8 cellular contexts compared by ENCODE assay signal in genomic region chr5:131252824-131253171, GRCh38. TPM values are rescaled to one million over a fixed set of nuclear protein-coding genes. Genes with fewer than 3 reads are reported as not detected.
A peak's percentile ranks its signal among the peaks of the same experiment; 100 is the strongest.
DNase-seq lines count a peak whose midpoint lies in the region; ATAC-seq and TF ChIP-seq lines count a peak whose summit lies in the region.

No MANE protein-coding gene starts in this region.

- intact Hi-C loops in left cardiac atrium (cut with DNase I) = no loop called here

- DNase-seq in AML-193 (lab: John Stamatoyannopoulos, UW) = peak; percentile 96 to 98
- peak; percentile 69 to 79 for DNase-seq in activated CD4-positive, alpha-beta T cell treated with anti-CD3 and anti-CD28 coated beads, Interleukin-2, amount 50 U/mL, for 48 hours
- peak; percentile 48 for DNase-seq in left cardiac atrium
- peak; percentile 49 to 60 for DNase-seq in stimulated activated CD8-positive, alpha-beta memory T cell treated with anti-CD3 and anti-CD28 coated beads, Interleukin-4, amount 100 ng/mL, for 1 hour (ENCODE audit: low read depth in 2 of 2, low spot score in 1 of 2)
- DNase-seq in progenitor cell of endocrine pancreas (ENCODE audit: low spot score, unreplicated experiment) = no peak
- no peak for DNase-seq in COLO829 (ENCODE audit: low spot score)

- peak; percentile 89 for ATAC-seq in GM19455 (IDR thresholded peaks at IDR 0.05; ENCODE audit: unreplicated experiment)
- peak; percentile 85 for ATAC-seq in HG03558 (IDR thresholded peaks at IDR 0.05; ENCODE audit: extremely low read depth, unreplicated experiment)
- ATAC-seq in left cardiac atrium = peak; percentile 86 to 89

- no peaks in the 10 kb centered on the region for H3K4me1 Mint-ChIP-seq in progenitor cell of endocrine pancreas (ENCODE audit: low read depth)

- no peak overlapping the region for H3K4me3 Mint-ChIP-seq in progenitor cell of endocrine pancreas (ENCODE audit: low read depth)

- TF ChIP-seq CTCF in progenitor cell of endocrine pancreas (IDR thresholded peaks at IDR 0.05; ENCODE audit: unreplicated experiment) = no peak

- H3K9me3 Mint-ChIP-seq in progenitor cell of endocrine pancreas (ENCODE audit: low read depth) = no peaks in the 10 kb centered on the region

- H3K27ac Mint-ChIP-seq in progenitor cell of endocrine pancreas = no peak overlapping the region

- H3K36me3 Mint-ChIP-seq in progenitor cell of endocrine pancreas (ENCODE audit: insufficient read depth) = no peaks in the 10 kb centered on the region

- no peaks in the 10 kb centered on the region for H3K27me3 Mint-ChIP-seq in progenitor cell of endocrine pancreas

RNA-seq across cellular contexts. Expression of gene CDC42SE2, which starts 11.1 kb away (rescaled TPM):
- total RNA-seq in left cardiac atrium (10 to 100 TPM; 12.8 to 15.4 TPM), progenitor cell of endocrine pancreas (29.3 and 32.0 TPM in 2 replicates)

Comparison
In these comparisons a context has a peak if more than half of its experiments do, and no peak if none do; other contexts are left out.
1. DNase-seq: peak in AML-193 (2 of 2), activated CD4-positive, alpha-beta T cell treated with anti-CD3 and anti-CD28 coated beads, Interleukin-2, amount 50 U/mL, for 48 hours (2 of 2), left cardiac atrium (single experiment) and stimulated activated CD8-positive, alpha-beta memory T cell treated with anti-CD3 and anti-CD28 coated beads, Interleukin-4, amount 100 ng/mL, for 1 hour (2 of 2); none in progenitor cell of endocrine pancreas (single experiment) and COLO829 (single experiment).
2. Peak in every context shown above with its lines, with median percentiles within 50 percentile points of each other: ATAC-seq.